ENCODE assay signal across 8 cellular contexts in the genomic region with DNA sequence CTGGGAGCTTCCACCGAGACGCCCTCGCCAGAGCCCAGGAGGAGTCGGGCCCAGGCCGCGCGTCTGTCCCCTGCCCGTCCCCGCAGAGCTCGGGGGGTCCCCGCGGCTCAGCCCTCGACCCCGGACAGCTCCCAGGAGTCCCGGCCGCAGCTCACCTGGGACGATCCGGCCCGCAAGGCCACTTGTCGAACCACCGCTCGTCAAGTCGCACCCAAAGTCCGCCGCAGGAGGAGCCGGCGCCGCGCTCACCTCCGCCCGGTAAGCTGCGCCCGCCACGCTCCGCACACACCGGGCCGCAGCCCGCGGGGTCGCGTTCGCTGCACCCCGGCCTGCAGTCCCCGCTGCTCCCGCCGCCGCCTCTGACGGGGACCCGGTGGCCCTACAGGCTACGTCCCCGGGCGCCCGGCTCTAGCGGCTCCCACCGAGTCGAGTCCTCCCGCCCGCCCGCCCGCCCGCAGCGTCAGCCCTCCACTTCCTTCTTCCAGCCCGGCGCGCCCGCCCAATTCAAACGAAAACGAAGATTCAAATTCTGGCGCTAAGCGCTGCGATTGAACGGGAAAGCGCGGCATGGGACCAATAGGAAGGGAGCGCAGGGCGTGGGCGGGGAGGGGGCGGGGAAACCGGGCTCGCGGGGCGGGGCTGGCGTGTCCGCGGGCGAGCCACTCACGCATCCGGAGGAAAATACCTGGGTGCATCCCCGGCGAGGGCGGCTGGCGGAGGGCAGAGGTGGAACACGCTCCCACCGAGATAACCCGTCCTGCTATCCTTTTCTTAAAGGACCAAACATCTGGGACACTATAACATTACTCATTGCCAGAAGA. TPM values are rescaled to one million over a fixed set of nuclear protein-coding genes. Genes with fewer than 3 reads are reported as not detected.
DNase-seq lines count a peak whose midpoint lies in the region; TF ChIP-seq lines count a peak whose summit lies in the region.

A gene with protein sequence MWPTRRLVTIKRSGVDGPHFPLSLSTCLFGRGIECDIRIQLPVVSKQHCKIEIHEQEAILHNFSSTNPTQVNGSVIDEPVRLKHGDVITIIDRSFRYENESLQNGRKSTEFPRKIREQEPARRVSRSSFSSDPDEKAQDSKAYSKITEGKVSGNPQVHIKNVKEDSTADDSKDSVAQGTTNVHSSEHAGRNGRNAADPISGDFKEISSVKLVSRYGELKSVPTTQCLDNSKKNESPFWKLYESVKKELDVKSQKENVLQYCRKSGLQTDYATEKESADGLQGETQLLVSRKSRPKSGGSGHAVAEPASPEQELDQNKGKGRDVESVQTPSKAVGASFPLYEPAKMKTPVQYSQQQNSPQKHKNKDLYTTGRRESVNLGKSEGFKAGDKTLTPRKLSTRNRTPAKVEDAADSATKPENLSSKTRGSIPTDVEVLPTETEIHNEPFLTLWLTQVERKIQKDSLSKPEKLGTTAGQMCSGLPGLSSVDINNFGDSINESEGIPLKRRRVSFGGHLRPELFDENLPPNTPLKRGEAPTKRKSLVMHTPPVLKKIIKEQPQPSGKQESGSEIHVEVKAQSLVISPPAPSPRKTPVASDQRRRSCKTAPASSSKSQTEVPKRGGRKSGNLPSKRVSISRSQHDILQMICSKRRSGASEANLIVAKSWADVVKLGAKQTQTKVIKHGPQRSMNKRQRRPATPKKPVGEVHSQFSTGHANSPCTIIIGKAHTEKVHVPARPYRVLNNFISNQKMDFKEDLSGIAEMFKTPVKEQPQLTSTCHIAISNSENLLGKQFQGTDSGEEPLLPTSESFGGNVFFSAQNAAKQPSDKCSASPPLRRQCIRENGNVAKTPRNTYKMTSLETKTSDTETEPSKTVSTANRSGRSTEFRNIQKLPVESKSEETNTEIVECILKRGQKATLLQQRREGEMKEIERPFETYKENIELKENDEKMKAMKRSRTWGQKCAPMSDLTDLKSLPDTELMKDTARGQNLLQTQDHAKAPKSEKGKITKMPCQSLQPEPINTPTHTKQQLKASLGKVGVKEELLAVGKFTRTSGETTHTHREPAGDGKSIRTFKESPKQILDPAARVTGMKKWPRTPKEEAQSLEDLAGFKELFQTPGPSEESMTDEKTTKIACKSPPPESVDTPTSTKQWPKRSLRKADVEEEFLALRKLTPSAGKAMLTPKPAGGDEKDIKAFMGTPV (N-terminal part only) (minus strand): TSS at position 480 of the 821 bp plus-strand sequence. CDS start 756 bp downstream, outside the sequence.

- H3K14ac ChIP-seq in H9 (ENCODE audit: insufficient read depth, low read length) = peak within 1 kb of the TSS; percentile 76; the same call in 1 of the 2 replicates

- H2BK120ac ChIP-seq in H9 (ENCODE audit: low read depth, low read length, poor library complexity, severe bottlenecking) = no peak within 1 kb of the TSS

- no peak within 1 kb of the TSS for H4K8ac ChIP-seq in H9 (replicated peaks; ENCODE audit: insufficient read length, low read depth, low read length)

- H3K9me3 Mint-ChIP-seq in H9 = peaks cover 0 to 2% of the 10 kb centered on the region in 2 experiments; a peak in 1 of 5 replicates

- no peak within 1 kb of the TSS for H2BK5ac ChIP-seq in H9 (ENCODE audit: insufficient read length, low read length)

- H3K56ac ChIP-seq in H9 (ENCODE audit: insufficient read length, low read depth, low read length) = no peak within 1 kb of the TSS

- no peak within 1 kb of the TSS for H3T11ph ChIP-seq in H9 (ENCODE audit: low read length)

- H3K4me1 Mint-ChIP-seq in H9 = peaks cover 24 to 29% of the 10 kb centered on the region in 2 experiments

- H2AK5ac ChIP-seq in H9 (ENCODE audit: insufficient read length, low read length) = no peak within 1 kb of the TSS

- H3F3A ChIP-seq in Loucy (ENCODE audit: low read depth) = peaks cover 2% of the 10 kb centered on the region; the same call in 1 of the 2 replicates

- no peak within 1 kb of the TSS for H2BK15ac ChIP-seq in H9 (ENCODE audit: low read depth, low read length)

- H3K27me3 ChIP-seq in H9 (ENCODE audit: insufficient read depth, low read length) (no peaks in the 10 kb centered on the region), Loucy (ENCODE audit: insufficient read depth, low read length, poor library complexity, severe bottlenecking) (peaks cover 10% of the 10 kb centered on the region), neuron (ENCODE audit: insufficient read depth, low read length) (peaks cover 2% of the 10 kb centered on the region), stomach smooth muscle (ENCODE audit: control insufficient read depth in 1 of 2, insufficient read depth in 2 of 2, low read length in 2 of 2) (peaks cover 24 to 31% of the 10 kb centered on the region in 2 donors)

- H3K23me2 ChIP-seq in H9 (ENCODE audit: insufficient read length, low read depth, low read length, poor library complexity, severe bottlenecking) = peaks cover 7% of the 10 kb centered on the region

- H2AFZ ChIP-seq in H9 (ENCODE audit: low read length) (peak within 1 kb of the TSS; percentile 32), Loucy (ENCODE audit: low read length) (peak within 1 kb of the TSS; percentile 99), neuron (ENCODE audit: low read depth, low read length) (peak within 1 kb of the TSS; percentile 83)

- no CpG with 5 or more reads among the region's 95 CpGs for WGBS in H9 (ENCODE audit: extremely low coverage, insufficient read length, low lambda C conversion rate)

- H4K91ac ChIP-seq in H9 (ENCODE audit: insufficient read length, low read depth, low read length) = no peak within 1 kb of the TSS

- peak within 1 kb of the TSS; percentile 69 for H3K4me2 ChIP-seq in H9 (ENCODE audit: insufficient read depth, insufficient read length, low read length)
- H3K4me2 ChIP-seq in Loucy (ENCODE audit: low read depth, low read length, poor library complexity, severe bottlenecking) = peak within 1 kb of the TSS; percentile 97

- H3K27ac ChIP-seq in H9 (ENCODE audit: insufficient read length, low read depth, low read length) (no peak within 1 kb of the TSS), stomach smooth muscle (ENCODE audit: low read length) (no peak within 1 kb of the TSS)

- H4K20me1 ChIP-seq in H9 (ENCODE audit: control insufficient read depth, insufficient read depth, insufficient read length) (no peaks in the 10 kb centered on the region), Loucy (ENCODE audit: insufficient read depth, low read length, poor library complexity, severe bottlenecking) (peaks cover 41% of the 10 kb centered on the region)

- H3K9ac ChIP-seq in H9 (ENCODE audit: extremely low read depth, insufficient read length, low read length) = peak within 1 kb of the TSS; percentile 48
- peak within 1 kb of the TSS; percentile 96 for H3K9ac ChIP-seq in Loucy (ENCODE audit: low read depth, low read length, poor library complexity, severe bottlenecking)
- H3K9ac ChIP-seq in stomach smooth muscle (ENCODE audit: low read length in 2 of 2) = no peak within 1 kb of the TSS

- H3K4me1 ChIP-seq in H9 (ENCODE audit: insufficient read depth, low read length) (peaks cover 3% of the 10 kb centered on the region; the same call in 1 of the 2 replicates), Loucy (ENCODE audit: insufficient read depth, low read length, poor library complexity, severe bottlenecking) (peaks cover 42% of the 10 kb centered on the region), neuron (ENCODE audit: insufficient read depth, low read length) (peaks cover 26% of the 10 kb centered on the region), stomach smooth muscle (ENCODE audit: control insufficient read depth, insufficient read depth, low read length) (peaks cover 11% of the 10 kb centered on the region)

- peaks cover 21 to 28% (median 25%) of the 10 kb centered on the region in 3 experiments for H3K36me3 Mint-ChIP-seq in H9 (ENCODE audit: insufficient read depth in 1 of 3, low read depth in 3 of 3)

- H3K79me2 ChIP-seq in H9 (ENCODE audit: insufficient read depth, low read length) = peaks cover 17% of the 10 kb centered on the region; the same call in 1 of the 2 replicates
- peaks cover 48% of the 10 kb centered on the region for H3K79me2 ChIP-seq in Loucy (ENCODE audit: insufficient read depth, low read length)

- H3K4ac ChIP-seq in H9 (ENCODE audit: low read depth, low read length) = no peak within 1 kb of the TSS

- no peak within 1 kb of the TSS for H2BK20ac ChIP-seq in H9 (ENCODE audit: low read depth, low read length, poor library complexity, severe bottlenecking)

- H3K27me3 Mint-ChIP-seq in H9 (ENCODE audit: low read depth) = no peaks in the 10 kb centered on the region; the same call in 1 of the 2 replicates

- no peak within 1 kb of the TSS for H3K23ac ChIP-seq in H9 (ENCODE audit: insufficient read length, low read depth, low read length)

- no peaks in the 10 kb centered on the region for H3K9me3 ChIP-seq in H9 (ENCODE audit: control insufficient read depth, low read depth, low read length)
- H3K9me3 ChIP-seq in Loucy (ENCODE audit: insufficient read depth, low read depth, low read length) = no peaks in the 10 kb centered on the region
- H3K9me3 ChIP-seq in neuron (ENCODE audit: low read length) = peaks cover 2% of the 10 kb centered on the region
- H3K9me3 ChIP-seq in stomach smooth muscle (ENCODE audit: control insufficient read depth in 2 of 2, low read length in 2 of 2) = peaks cover 0 to 2% of the 10 kb centered on the region in 2 donors

- no peak within 1 kb of the TSS for H4K5ac ChIP-seq in H9 (ENCODE audit: insufficient read length, low read depth, low read length)

- H3K4me3 ChIP-seq in Loucy (ENCODE audit: low read length, poor library complexity, severe bottlenecking) (peak within 1 kb of the TSS; percentile 77), neuron (ENCODE audit: low read length) (peak within 1 kb of the TSS; percentile 94), stomach smooth muscle (ENCODE audit: low read length in 2 of 2) (peak within 1 kb of the TSS; percentile 40 to 66)

- peak within 1 kb of the TSS; percentile 56 for H3K18ac ChIP-seq in H9 (ENCODE audit: insufficient read length, low read depth, low read length)

- TF ChIP-seq CTCF in H9 (conservative IDR thresholded peaks at IDR 0.05) = no peak
- no peak for TF ChIP-seq CTCF in Loucy (conservative IDR thresholded peaks at IDR 0.05; ENCODE audit: low read length)

- H3K36me3 ChIP-seq in Loucy (ENCODE audit: insufficient read depth, low read length) (peaks cover 14% of the 10 kb centered on the region), neuron (ENCODE audit: insufficient read depth, low read length) (peaks cover 22% of the 10 kb centered on the region), stomach smooth muscle (ENCODE audit: control insufficient read depth in 2 of 2, insufficient read depth in 2 of 2, low read length in 2 of 2) (no peaks in the 10 kb centered on the region)

- no peaks in the 10 kb centered on the region for H3K9me2 ChIP-seq in Loucy (replicated peaks; ENCODE audit: low read depth, low read length)

- no peak within 1 kb of the TSS for H2BK12ac ChIP-seq in H9 (ENCODE audit: insufficient read length, low read depth, low read length)

- H3K79me1 ChIP-seq in H9 (ENCODE audit: insufficient read depth, low read depth, low read length, poor library complexity, severe bottlenecking) = peaks cover 3% of the 10 kb centered on the region

- peak; percentile 48 for DNase-seq in G401 (ENCODE audit: low spot score)
- peak; percentile 92 for DNase-seq in H9
- peak; percentile 38 for DNase-seq in SIG-M5 (lab: John Stamatoyannopoulos, UW)
- peak; percentile 95 for DNase-seq in activated effector memory CD4-positive, alpha-beta T cell treated with anti-CD3 and anti-CD28 coated beads, Interleukin-2, amount 50 U/mL, for 16 hours
- peak; percentile 84 for DNase-seq in foreskin melanocyte

- peak within 1 kb of the TSS; percentile 78 to 97 (median 82); a peak in 3 of 7 replicates for H3K27ac Mint-ChIP-seq in H9

- peak within 1 kb of the TSS; percentile 86 to 95 for H3K4me3 Mint-ChIP-seq in H9

- in situ Hi-C loops in G401 (cut with HindIII; ENCODE audit: low sequenced_read_pairs) = no loop called here

RNA-seq across cellular contexts. Expression of the gene that starts here (rescaled TPM):
- total RNA-seq in G401 (2014; rRNA removed; shearing (Covaris generic)) = 9.2 and 13.8 TPM in 2 replicates
- 99.0 and 108 TPM in 2 replicates for total RNA-seq in H9 (2021)

Comparison
In these comparisons a context has a peak if more than half of its experiments do, and no peak if none do; other contexts are left out.
1. DNase-seq: peak in every context shown above with its lines; median percentile 95 in activated effector memory CD4-positive, alpha-beta T cell treated with anti-CD3 and anti-CD28 coated beads, Interleukin-2, amount 50 U/mL, for 16 hours; 92 in H9; 84 in foreskin melanocyte; 48 in G401; 38 in SIG-M5.
2. H2AFZ ChIP-seq: peak in every context shown above with its lines; median percentile 99 in Loucy; 83 in neuron; 32 in H9.
3. H3K9ac ChIP-seq: peak in H9 (single experiment) and Loucy (single experiment); none in stomach smooth muscle (0 of 2).
4. Peak in every context shown above with its lines, with median percentiles within 50 percentile points of each other: H3K4me3 ChIP-seq.